In the genomic region with DNA sequence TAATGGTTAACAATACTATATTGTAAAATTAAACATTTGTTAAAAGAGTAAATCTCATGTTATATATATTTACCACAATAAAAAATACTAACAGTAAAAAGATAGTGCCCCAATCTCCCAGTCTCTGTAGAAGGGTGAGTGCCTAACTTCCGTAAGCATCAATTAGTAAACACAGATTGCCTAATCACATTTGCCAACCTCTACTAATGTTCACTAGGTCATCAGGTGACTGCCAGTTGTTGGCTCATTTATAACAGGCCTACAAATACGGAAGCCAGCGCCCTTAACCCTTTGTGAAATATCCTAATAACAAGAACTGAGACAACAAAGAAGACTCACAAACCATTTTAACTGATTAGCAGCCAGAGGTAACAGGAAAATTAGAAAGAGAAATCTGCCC, we compare ENCODE assay signal across 29 cellular contexts.
DNase-seq lines count a peak whose midpoint lies in the region; ATAC-seq and TF ChIP-seq lines count a peak whose summit lies in the region.
"Had no signal": no experiment of that assay in that cellular context is flagged by ENCODE, and none has a peak within 500 bp of the region (broad histone marks: within the 10 kb centered on the region; RNA-seq: fewer than 3 reads in every experiment).

No MANE protein-coding gene starts in this region.

- no peak overlapping the region for H3K4me3 ChIP-seq in psoas muscle
- H3K4me3 ChIP-seq: dorsolateral prefrontal cortex had no signal

- no peaks in the 10 kb centered on the region for H3K36me3 ChIP-seq in psoas muscle (ENCODE audit: insufficient read depth in 1 of 2, low read depth in 1 of 2)
- H3K36me3 ChIP-seq: neutrophil had no signal

- peak; percentile 55 for DNase-seq in DMS153 (lab: John Stamatoyannopoulos, UW)
- no peak for DNase-seq in DMS153 treated with DMSO at 0.1 percent for 48 hours (lab: John Stamatoyannopoulos, UW; ENCODE audit: unreplicated experiment)
- DNase-seq in NCI-H2029 treated with DMSO at 0.1 percent for 48 hours (lab: John Stamatoyannopoulos, UW) = peak; percentile 24
- DNase-seq in amniotic epithelial cell (ENCODE audit: low read depth) = peak; percentile 7
- no peak for DNase-seq in psoas muscle
- no peak for DNase-seq in epidermal melanocyte (ENCODE audit: insufficient read length, low spot score)
- no peak for DNase-seq in C1 segment of cervical spinal cord (lab: John Stamatoyannopoulos, UW)
- DNase-seq: activated CD4-positive, alpha-beta memory T cell treated with anti-CD3 and anti-CD28 coated beads, Interleukin-2, amount 10 ng/mL, durations not matched to agents 7 days and 5 days; activated CD8-positive, alpha-beta memory T cell treated with anti-CD3 and anti-CD28 coated beads, Interleukin-2, amount 50 U/mL, for 4 hours; activated naive CD4-positive, alpha-beta T cell treated with Interleukin-2 at 50 U/mL for 16 hours; CD4-positive, CD25-positive, alpha-beta regulatory T cell; cerebellar nuclear complex; dorsolateral prefrontal cortex; GOT3; HFFc6; naive B cell; NCI-H1048; NCI-H446 treated with DMSO at 0.1 percent for 48 hours; SHP77; stimulated activated CD4-positive, alpha-beta T cell treated with anti-CD3 and anti-CD28 coated beads, Interleukin-15, amount 100 ng/mL, for 24 hours; stimulated activated CD4-positive, alpha-beta T cell treated with anti-CD3 and anti-CD28 coated beads, Interleukin-4, amount 100 ng/mL, for 4 hours; trophoblast cell had no signal

- peaks cover 3% of the 10 kb centered on the region for H3K9me3 Mint-ChIP-seq in stimulated activated memory B cell treated with anti-CD40 and anti-IgM and Interleukin-4, amounts not matched to agents 10 μg/mL and 1 μg/mL and 100 μg/mL, for 72 hours
- H3K9me3 Mint-ChIP-seq: activated CD4-positive, alpha-beta memory T cell treated with anti-CD3 and anti-CD28 coated beads, Interleukin-2, amount 10 ng/mL, durations not matched to agents 7 days and 5 days; brain; HFFc6; IgD-negative memory B cell; mesothelial cell of epicardium had no signal

- intact Hi-C loops in psoas muscle (cut with DNase I) = no loop called here

- H3K9me3 ChIP-seq in psoas muscle = no peaks in the 10 kb centered on the region
- H3K9me3 ChIP-seq: neutrophil had no signal

- no peak overlapping the region for H3K4me3 Mint-ChIP-seq in stimulated activated memory B cell treated with anti-CD40 and anti-IgM and Interleukin-4, amounts not matched to agents 10 μg/mL and 1 μg/mL and 100 μg/mL, for 72 hours
- H3K4me3 Mint-ChIP-seq: activated CD4-positive, alpha-beta memory T cell treated with anti-CD3 and anti-CD28 coated beads, Interleukin-2, amount 10 ng/mL, durations not matched to agents 7 days and 5 days; brain; HFFc6; IgD-negative memory B cell; mesothelial cell of epicardium; naive B cell had no signal

- H3K4me1 ChIP-seq in psoas muscle = no peaks in the 10 kb centered on the region

- no peaks in the 10 kb centered on the region for H3K36me3 Mint-ChIP-seq in stimulated activated memory B cell treated with anti-CD40 and anti-IgM and Interleukin-4, amounts not matched to agents 10 μg/mL and 1 μg/mL and 100 μg/mL, for 72 hours
- H3K36me3 Mint-ChIP-seq: brain; CD4-positive, CD25-positive, alpha-beta regulatory T cell; IgD-negative memory B cell; mesothelial cell of epicardium; naive B cell had no signal

- no peaks in the 10 kb centered on the region for H3K27me3 Mint-ChIP-seq in stimulated activated memory B cell treated with anti-CD40 and anti-IgM and Interleukin-4, amounts not matched to agents 10 μg/mL and 1 μg/mL and 100 μg/mL, for 72 hours
- H3K27me3 Mint-ChIP-seq: activated CD4-positive, alpha-beta memory T cell treated with anti-CD3 and anti-CD28 coated beads, Interleukin-2, amount 10 ng/mL, durations not matched to agents 7 days and 5 days; brain; CD4-positive, CD25-positive, alpha-beta regulatory T cell; IgD-negative memory B cell had no signal

- no peaks in the 10 kb centered on the region for H3K27me3 ChIP-seq in psoas muscle (ENCODE audit: insufficient read depth in 3 of 3, low read length in 2 of 3)
- H3K27me3 ChIP-seq: dorsolateral prefrontal cortex, neutrophil had no signal

- no peak overlapping the region for H3K27ac ChIP-seq in psoas muscle
- H3K27ac ChIP-seq: 22Rv1, dorsolateral prefrontal cortex, neutrophil had no signal

- no peak overlapping the region for H3K27ac Mint-ChIP-seq in stimulated activated memory B cell treated with anti-CD40 and anti-IgM and Interleukin-4, amounts not matched to agents 10 μg/mL and 1 μg/mL and 100 μg/mL, for 72 hours
- H3K27ac Mint-ChIP-seq: activated CD4-positive, alpha-beta memory T cell treated with anti-CD3 and anti-CD28 coated beads, Interleukin-2, amount 10 ng/mL, durations not matched to agents 7 days and 5 days; brain; HFFc6; IgD-negative memory B cell; naive B cell had no signal

- 38 to 56% (median 42%) methylated on average over 3 of the region's 3 CpGs for WGBS in psoas muscle, 3 donors

- ATAC-seq in psoas muscle = peak; percentile 82 to 95 (median 85)
- ATAC-seq in stimulated activated memory B cell treated with anti-CD40 and anti-IgM and Interleukin-4, amounts not matched to agents 10 μg/mL and 1 μg/mL and 100 μg/mL, for 72 hours = no peak
- ATAC-seq: Panc1 had no signal

- no peaks in the 10 kb centered on the region for H3K4me1 Mint-ChIP-seq in stimulated activated memory B cell treated with anti-CD40 and anti-IgM and Interleukin-4, amounts not matched to agents 10 μg/mL and 1 μg/mL and 100 μg/mL, for 72 hours
- H3K4me1 Mint-ChIP-seq: activated CD4-positive, alpha-beta memory T cell treated with anti-CD3 and anti-CD28 coated beads, Interleukin-2, amount 10 ng/mL, durations not matched to agents 7 days and 5 days; naive B cell had no signal

- no peak for TF ChIP-seq CTCF in psoas muscle (IDR thresholded peaks at IDR 0.05)

Comparison
In these comparisons a context has a peak if more than half of its experiments do, and no peak if none do; other contexts are left out.
1. DNase-seq: peak in DMS153 (single experiment), NCI-H2029 treated with DMSO at 0.1 percent for 48 hours (single experiment) and amniotic epithelial cell (single experiment); none in DMS153 treated with DMSO at 0.1 percent for 48 hours (single experiment), psoas muscle (0 of 2), epidermal melanocyte (single experiment) and C1 segment of cervical spinal cord (0 of 14).